In the genomic region with DNA sequence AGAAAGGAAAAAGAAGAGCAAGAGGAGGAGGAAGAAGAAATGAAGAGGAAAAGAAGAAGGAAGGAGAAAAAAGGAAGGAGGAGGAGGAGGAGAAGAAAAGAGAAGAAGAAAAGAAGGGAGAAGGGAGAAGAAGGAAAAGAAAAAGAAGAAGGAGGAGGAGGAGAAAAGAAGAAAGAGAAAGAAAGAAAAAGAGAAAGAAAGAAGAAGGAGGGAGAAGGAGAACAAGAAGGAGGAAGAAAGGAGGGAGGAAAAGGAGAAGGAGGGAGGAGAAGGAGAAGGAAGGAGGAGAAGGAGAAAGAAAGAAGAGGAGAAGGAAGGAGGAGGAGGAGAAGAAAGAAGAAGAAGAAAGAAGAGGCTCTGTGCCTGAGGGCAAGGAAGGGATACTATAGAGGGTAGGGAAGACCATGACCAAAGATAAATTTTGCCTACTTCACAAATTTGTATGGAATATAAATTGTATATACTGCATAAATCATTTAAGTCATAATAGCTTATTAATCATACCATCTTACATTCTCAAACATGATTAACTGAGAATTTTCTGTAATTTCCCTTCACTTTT, we compare ENCODE assay signal across 20 cellular contexts.
"Had no signal": no experiment of that assay in that cellular context is flagged by ENCODE, and none has a peak within 500 bp of the region (broad histone marks: within the 10 kb centered on the region; RNA-seq: fewer than 3 reads in every experiment).

No MANE protein-coding gene starts in this region.

- H3K27me3 Mint-ChIP-seq: activated B cell treated with CpG ODN at 0.5 μM for 24 hours had no signal

- H3K27ac ChIP-seq: adrenal gland, Peyer's patch had no signal

- H3K4me3 ChIP-seq: adrenal gland, Peyer's patch had no signal

- DNase-seq: activated B cell treated with CpG ODN at 0.5 μM for 24 hours; activated CD4-positive, alpha-beta T cell treated with anti-CD3 and anti-CD28 coated beads for 1 hour; activated CD4-positive, alpha-beta T cell treated with anti-CD3 and anti-CD28 coated beads, Interleukin-2, amount 10 ng/mL, durations not matched to agents 24 days and 14 days; activated CD4-positive, alpha-beta T cell treated with anti-CD3 and anti-CD28 coated beads, Interleukin-2, amount 50 U/mL, for 48 hours; activated naive CD4-positive, alpha-beta T cell treated with anti-CD3 and anti-CD28 coated beads, Interleukin-2, amount 50 U/mL, for 16 hours; activated naive CD8-positive, alpha-beta T cell treated with anti-CD3 and anti-CD28 coated beads, Interleukin-2, amount 10 ng/mL, durations not matched to agents 7 days and 5 days; activated T-cell treated with anti-CD3 and anti-CD28 coated beads, Interleukin-2, amount 50 U/mL, for 72 hours; adrenal gland; anterior cingulate cortex; Karpas-422; MM.1S; NCI-H1105; NCI-H1436; NCI-H187; NCI-H2081; NCI-H510A treated with DMSO at 0.1 percent for 48 hours; Peyer's patch; SHP77; T-helper 9 cell had no signal

- H3K36me3 ChIP-seq: adrenal gland, Peyer's patch had no signal

- H3K4me3 Mint-ChIP-seq: activated B cell treated with CpG ODN at 0.5 μM for 24 hours; activated CD4-positive, alpha-beta T cell treated with anti-CD3 and anti-CD28 coated beads, Interleukin-2, amount 10 ng/mL, durations not matched to agents 24 days and 14 days; activated naive CD8-positive, alpha-beta T cell treated with anti-CD3 and anti-CD28 coated beads, Interleukin-2, amount 10 ng/mL, durations not matched to agents 7 days and 5 days; activated T-cell treated with anti-CD3 and anti-CD28 coated beads, Interleukin-2, amount 50 U/mL, for 72 hours; T-helper 1 cell treated with Interleukin-12 subunit alpha and Interleukin-12 subunit beta and Interleukin-4 antibody, amounts not matched to agents 30 μg/mL and 1 μg/mL, for 36 hours had no signal

- H3K27ac Mint-ChIP-seq: activated B cell treated with CpG ODN at 0.5 μM for 24 hours; activated CD4-positive, alpha-beta T cell treated with anti-CD3 and anti-CD28 coated beads, Interleukin-2, amount 10 ng/mL, durations not matched to agents 24 days and 14 days; activated naive CD8-positive, alpha-beta T cell treated with anti-CD3 and anti-CD28 coated beads, Interleukin-2, amount 10 ng/mL, durations not matched to agents 7 days and 5 days; activated T-cell treated with anti-CD3 and anti-CD28 coated beads, Interleukin-2, amount 50 U/mL, for 72 hours; T-helper 1 cell treated with Interleukin-12 subunit alpha and Interleukin-12 subunit beta and Interleukin-4 antibody, amounts not matched to agents 30 μg/mL and 1 μg/mL, for 36 hours had no signal

- ATAC-seq: activated T-cell treated with anti-CD3 and anti-CD28 coated beads, Interleukin-2, amount 50 U/mL, for 72 hours had no signal

- H3K9me3 Mint-ChIP-seq: activated B cell treated with CpG ODN at 0.5 μM for 24 hours; activated CD4-positive, alpha-beta T cell treated with anti-CD3 and anti-CD28 coated beads, Interleukin-2, amount 10 ng/mL, durations not matched to agents 24 days and 14 days; activated naive CD8-positive, alpha-beta T cell treated with anti-CD3 and anti-CD28 coated beads, Interleukin-2, amount 10 ng/mL, durations not matched to agents 7 days and 5 days; activated T-cell treated with anti-CD3 and anti-CD28 coated beads, Interleukin-2, amount 50 U/mL, for 72 hours; T-helper 1 cell treated with Interleukin-12 subunit alpha and Interleukin-12 subunit beta and Interleukin-4 antibody, amounts not matched to agents 30 μg/mL and 1 μg/mL, for 36 hours had no signal

- H3K36me3 Mint-ChIP-seq: activated naive CD8-positive, alpha-beta T cell treated with anti-CD3 and anti-CD28 coated beads, Interleukin-2, amount 10 ng/mL, durations not matched to agents 7 days and 5 days had no signal

- H3K9me3 ChIP-seq: adrenal gland, Peyer's patch had no signal

- H3K27me3 ChIP-seq: adrenal gland, Peyer's patch had no signal
